In genomic region chr11:2843551-2843950, GRCh38 we compare ENCODE assay signal across 16 cellular contexts. TPM values are rescaled to one million over a fixed set of nuclear protein-coding genes. Genes with fewer than 3 reads are reported as not detected.
DNase-seq lines count a peak whose midpoint lies in the region; ATAC-seq and TF ChIP-seq lines count a peak whose summit lies in the region.
"Had no signal": no experiment of that assay in that cellular context is flagged by ENCODE, and none has a peak within 500 bp of the region (broad histone marks: within the 10 kb centered on the region; RNA-seq: fewer than 3 reads in every experiment).

No MANE protein-coding gene starts in this region.

- no peaks in the 10 kb centered on the region for H3K9me2 ChIP-seq in HCT116 (ENCODE audit: insufficient read depth)
- no peaks in the 10 kb centered on the region for H3K9me2 ChIP-seq in PC-3 (replicated peaks; ENCODE audit: low read length)

- H3K23ac ChIP-seq in neuronal stem cell (ENCODE audit: low read depth, low read length, poor library complexity) = peak overlapping the region; percentile 94

- H2AFZ ChIP-seq in HCT116 (ENCODE audit: low read depth, low read length, poor library complexity, severe bottlenecking) = no peak overlapping the region
- H2AFZ ChIP-seq in PC-3 (ENCODE audit: low read length) = no peak overlapping the region
- H2AFZ ChIP-seq in neuronal stem cell (ENCODE audit: low read length) = no peak overlapping the region

- H4K91ac ChIP-seq in neuronal stem cell (ENCODE audit: low read depth, low read length, poor library complexity) = no peak overlapping the region

- no peak overlapping the region for H4K8ac ChIP-seq in neuronal stem cell (ENCODE audit: low read depth, low read length)

- RAD21 ChIA-PET in HCT116 (lab: Charles Lee; ENCODE audit: low non-redundant PET in 1 of 2, low total read pairs in 2 of 2, uncharacterized antibody in 2 of 2, unreplicated experiment in 2 of 2) = no interaction called here

- H3K9ac ChIP-seq in HCT116 (ENCODE audit: low read length) (no peak overlapping the region), PC-3 (ENCODE audit: low read length) (no peak overlapping the region), neuronal stem cell (ENCODE audit: low read depth, low read length, poor library complexity) (no peak overlapping the region)

- H3F3A ChIP-seq in PC-3 (ENCODE audit: low read length, unreplicated experiment) = no peaks in the 10 kb centered on the region

- H3K79me1 ChIP-seq in neuronal stem cell (ENCODE audit: low read depth, low read length) = peaks cover 5% of the 10 kb centered on the region

- H2BK15ac ChIP-seq in neuronal stem cell (ENCODE audit: low read length) = peak overlapping the region; percentile 59

- H3K79me2 ChIP-seq in HCT116 (ENCODE audit: insufficient read depth, low read length) = no peaks in the 10 kb centered on the region
- no peaks in the 10 kb centered on the region for H3K79me2 ChIP-seq in PC-3 (ENCODE audit: low read length)

- H3K27me3 ChIP-seq in HCT116 (ENCODE audit: insufficient read depth, low read length) = no peaks in the 10 kb centered on the region
- no peaks in the 10 kb centered on the region for H3K27me3 ChIP-seq in PC-3 (ENCODE audit: low read length)
- peaks cover 0 to 47% (median 2%) of the 10 kb centered on the region in 3 experiments for H3K27me3 ChIP-seq in neuronal stem cell (ENCODE audit: control insufficient read depth in 3 of 3, insufficient read depth in 3 of 3, low read depth in 1 of 3, low read length in 3 of 3)
- H3K27me3 ChIP-seq: BE2C had no signal

- H3K36me3 ChIP-seq in HCT116 (ENCODE audit: control insufficient read depth in 1 of 2, insufficient read depth in 2 of 2, low read length in 2 of 2) = no peaks in the 10 kb centered on the region
- no peaks in the 10 kb centered on the region for H3K36me3 ChIP-seq in PC-3 (ENCODE audit: low read depth, low read length)
- H3K36me3 ChIP-seq in neuronal stem cell (replicated peaks in 1 of 2; ENCODE audit: control insufficient read depth in 2 of 2, insufficient read depth in 2 of 2, low read length in 2 of 2) = no peaks in the 10 kb centered on the region
- H3K36me3 ChIP-seq: BE2C had no signal

- peak overlapping the region; percentile 21; the same call in 1 of the 2 replicates for H3K4me2 ChIP-seq in HCT116 (ENCODE audit: low read length)
- peak overlapping the region; percentile 28; the same call in 1 of the 2 replicates for H3K4me2 ChIP-seq in PC-3 (ENCODE audit: low read length)
- H3K4me2 ChIP-seq in neuronal stem cell (ENCODE audit: insufficient read depth, low read length, poor library complexity, severe bottlenecking) = no peak overlapping the region

- POLR2A ChIA-PET in HCT116 (lab: Charles Lee) = no interaction called here
- POLR2A ChIA-PET in PC-3 (lab: Charles Lee; ENCODE audit: unreplicated experiment) = no interaction called here

- H3K4ac ChIP-seq in neuronal stem cell (ENCODE audit: low read length) = no peak overlapping the region

- no peak for TF ChIP-seq RAD21 in HCT116 (IDR thresholded peaks at IDR 0.05; ENCODE audit: low read depth)

- BruUV-seq in HCT116 (replicated peaks; lab: Mats Ljungman, UMichigan) (no TSS peak), PC-3 (replicated peaks; lab: Mats Ljungman, UMichigan) (no TSS peak)

- intact Hi-C loops in HCT116 (cut with micrococcal nuclease) = no loop called here
- intact Hi-C loops in PC-3 (cut with micrococcal nuclease) = no loop called here

- peak overlapping the region; percentile 80 for H3K18ac ChIP-seq in neuronal stem cell (ENCODE audit: low read length)

- H3K4me1 ChIP-seq in HCT116 (ENCODE audit: control insufficient read depth in 1 of 2, insufficient read depth in 2 of 2, low read length in 2 of 2) (peaks cover 0 to 19% of the 10 kb centered on the region in 2 experiments; a peak in 3 of 4 replicates), PC-3 (ENCODE audit: insufficient read depth, low read length) (peaks cover 14% of the 10 kb centered on the region), neuronal stem cell (ENCODE audit: control insufficient read depth in 2 of 2, insufficient read depth in 1 of 2, low read depth in 1 of 2, low read length in 2 of 2) (peaks cover 16 to 20% of the 10 kb centered on the region in 2 donors)
- H3K4me1 ChIP-seq: BE2C had no signal

- no peak overlapping the region for H2BK5ac ChIP-seq in neuronal stem cell (ENCODE audit: low read length)

- H4K20me1 ChIP-seq in HCT116 (ENCODE audit: insufficient read depth) (no peaks in the 10 kb centered on the region), PC-3 (ENCODE audit: low read length) (no peaks in the 10 kb centered on the region)

- ATAC-seq in HCT116 (no peak), PC-3 (no peak)

- no peak overlapping the region for H3K14ac ChIP-seq in neuronal stem cell (ENCODE audit: low read length)

- peak overlapping the region; percentile 41 for H2BK120ac ChIP-seq in neuronal stem cell (ENCODE audit: low read depth, low read length)

- peak overlapping the region; percentile 81 for H2AK5ac ChIP-seq in neuronal stem cell (ENCODE audit: low read depth, low read length)

- DNase-seq in HCT116 (ENCODE audit: low read depth, low spot score) = no peak
- DNase-seq in PC-3 = no peak
- DNase-seq in astrocyte of the hippocampus (ENCODE audit: low read depth, low spot score) = peak; percentile 50
- no peak for DNase-seq in neuronal stem cell (ENCODE audit: low spot score)
- no peak for DNase-seq in NCI-H446 (lab: John Stamatoyannopoulos, UW)
- no peak for DNase-seq in SHP77 treated with DMSO at 0.1 percent for 48 hours (lab: John Stamatoyannopoulos, UW)
- DNase-seq in SKM-1 treated with dmso at 0.1 percent for 144 hours (lab: John Stamatoyannopoulos, UW; ENCODE audit: unreplicated experiment) = no peak
- no peak for DNase-seq in activated CD8-positive, alpha-beta memory T cell treated with anti-CD3 and anti-CD28 coated beads for 24 hours
- DNase-seq: ACHN, BE2C, Calu3, GF-D8, GOT3, H7, KG1 had no signal

- H3K4me3 ChIP-seq in HCT116 (replicated peaks in 1 of 2; ENCODE audit: low read depth in 1 of 2, low read length in 2 of 2) (no peak overlapping the region), PC-3 (ENCODE audit: low read length) (no peak overlapping the region), neuronal stem cell (ENCODE audit: low read length in 2 of 2) (no peak overlapping the region)

- WGBS in neuronal stem cell (ENCODE audit: extremely low coverage in 2 of 2, insufficient read length in 2 of 2, insufficient replicate concordance in 1 of 2), 2 donors = no CpG with 5 or more reads among the region's 14 CpGs

- no peak overlapping the region for H2BK12ac ChIP-seq in neuronal stem cell (ENCODE audit: low read length)

- H3K9me3 ChIP-seq in HCT116 (ENCODE audit: control insufficient read depth in 1 of 2, insufficient read depth in 1 of 2, low read depth in 1 of 2, low read length in 2 of 2) (no peaks in the 10 kb centered on the region), PC-3 (ENCODE audit: low read length) (no peaks in the 10 kb centered on the region), neuronal stem cell (replicated peaks in 1 of 2; ENCODE audit: control insufficient read depth in 2 of 2, insufficient read depth in 1 of 2, low read depth in 1 of 2, low read length in 2 of 2) (no peaks in the 10 kb centered on the region)
- H3K9me3 ChIP-seq: BE2C had no signal

- H3K27ac ChIP-seq in HCT116 (ENCODE audit: low read depth, low read length) = no peak overlapping the region
- H3K27ac ChIP-seq in PC-3 (ENCODE audit: low read length) = no peak overlapping the region
- H3K27ac ChIP-seq in neuronal stem cell (replicated peaks; ENCODE audit: low read length) = no peak overlapping the region

- TF ChIP-seq CTCF in HCT116 (IDR thresholded peaks at IDR 0.05 in 2 of 3, conservative IDR thresholded peaks at IDR 0.05 in 1 of 3; ENCODE audit: borderline replicate concordance in 1 of 3, insufficient read depth in 1 of 3, low read depth in 2 of 3, low read length in 2 of 3) (no peak), PC-3 (conservative IDR thresholded peaks at IDR 0.05; ENCODE audit: low read depth, low read length) (no peak)

- CTCF ChIA-PET in HCT116 (lab: Charles Lee) (no interaction called here), PC-3 (lab: Charles Lee) (no interaction called here)

- TF ChIP-seq POLR2A in HCT116 (IDR thresholded peaks at IDR 0.05; ENCODE audit: borderline replicate concordance, extremely low read depth, insufficient read depth, insufficient read length) = no peak

TF ChIP-seq in HCT116, 20 proteins besides CTCF, POLR2A, EP300 and RAD21:
- TF ChIP-seq FOSL1 (IDR thresholded peaks at IDR 0.05; ENCODE audit: low read depth) = no peak
- TF ChIP-seq ELF1 (IDR thresholded peaks at IDR 0.05; ENCODE audit: borderline replicate concordance, low read depth) = no peak
- no peak for TF ChIP-seq EZH2phosphoT487 (IDR thresholded peaks at IDR 0.05; ENCODE audit: borderline replicate concordance)
TF ChIP-seq in HCT116: peak in this region for 0.

RNA-seq across cellular contexts. Expression of gene CDKN1C, which starts 42.0 kb away (rescaled TPM):
- total RNA-seq in HCT116 (2021; ENCODE audit: unreplicated experiment) (24.0 TPM), PC-3 (2014; rRNA removed) (12.0 and 12.9 TPM in 2 replicates)
- polyA plus RNA-seq in HCT116 (2012) = 15.9 and 22.3 TPM in 2 replicates
- polyA plus RNA-seq in neuronal stem cell (2013, experiment 1 of 2) = 45.4 TPM
- polyA plus RNA-seq in neuronal stem cell (2013, experiment 2 of 2) = 48.3 TPM
- polyA plus RNA-seq: IgD-negative memory B cell had no signal
